Comparison of ENCODE assay signal across 9 cellular contexts in genomic region chr14:58239259-58240210, GRCh38. TPM values are rescaled to one million over a fixed set of nuclear protein-coding genes. Genes with fewer than 3 reads are reported as not detected.
DNase-seq lines count a peak whose midpoint lies in the region; ATAC-seq and TF ChIP-seq lines count a peak whose summit lies in the region.
"Had no signal": no experiment of that assay in that cellular context is flagged by ENCODE, and none has a peak within 500 bp of the region (broad histone marks: within the 10 kb centered on the region; RNA-seq: fewer than 3 reads in every experiment).

No MANE protein-coding gene starts in this region.

- no peak for TF ChIP-seq EP300 in esophagus muscularis mucosa (IDR thresholded peaks at IDR 0.05)

- H3F3A ChIP-seq in OCI-LY1 (ENCODE audit: insufficient read depth, low read length) = peaks cover 15% of the 10 kb centered on the region

- DNase-seq in Calu3 (peak; percentile 74), HL-60 (ENCODE audit: low read depth in 1 of 2, low spot score in 1 of 2) (peak in 1 of 2 experiments; percentile 63), activated T-cell treated with anti-CD3 and anti-CD28 coated beads for 48 hours (ENCODE audit: low read depth) (peak; percentile 71), esophagus muscularis mucosa (ENCODE audit: extremely low spot score) (peak; percentile 96)
- DNase-seq in stimulated activated CD8-positive, alpha-beta memory T cell treated with anti-CD3 and anti-CD28 coated beads, Interleukin-7, amount 100 ng/mL, for 1 hour (ENCODE audit: low read depth in 2 of 2) = peak; percentile 72 to 79

- peak overlapping the region; percentile 77 for H2AFZ ChIP-seq in OCI-LY1 (ENCODE audit: low read length)

- 3% methylated on average over 23 of the region's 23 CpGs for WGBS in esophagus muscularis mucosa

- peak overlapping the region; percentile 74 for H3K9ac ChIP-seq in OCI-LY1 (ENCODE audit: low read length)

- ATAC-seq in HG02973 (IDR thresholded peaks at IDR 0.05; ENCODE audit: unreplicated experiment) = no peak

- H3K4me2 ChIP-seq in OCI-LY1 (ENCODE audit: low read length) = peak overlapping the region; percentile 88

- H3K27me3 ChIP-seq in HL-60 (ENCODE audit: insufficient read depth, poor library complexity, severe bottlenecking) (no peaks in the 10 kb centered on the region), OCI-LY1 (ENCODE audit: insufficient read depth, low read length) (no peaks in the 10 kb centered on the region), esophagus muscularis mucosa (no peaks in the 10 kb centered on the region), muscle layer of duodenum (ENCODE audit: low read depth, low read length) (no peaks in the 10 kb centered on the region)

- peak overlapping the region; percentile 52 for H3K4me3 ChIP-seq in HL-60 (replicated peaks; ENCODE audit: insufficient read depth, low read length)
- peak overlapping the region; percentile 77 for H3K4me3 ChIP-seq in OCI-LY1 (ENCODE audit: low read depth, low read length, poor library complexity, severe bottlenecking)
- H3K4me3 ChIP-seq in esophagus muscularis mucosa = peak overlapping the region; percentile 54 to 69 (median 62)
- peak overlapping the region; percentile 77 to 93 for H3K4me3 ChIP-seq in muscle layer of duodenum (ENCODE audit: low read depth in 1 of 2, low read length in 2 of 2)

- TF ChIP-seq CTCF in Calu3 (IDR thresholded peaks at IDR 0.05; ENCODE audit: unreplicated experiment) = no peak
- no peak for TF ChIP-seq CTCF in HL-60 (IDR thresholded peaks at IDR 0.05; ENCODE audit: insufficient read depth, low read length)
- TF ChIP-seq CTCF in OCI-LY1 (IDR thresholded peaks at IDR 0.05; ENCODE audit: low read length) = no peak
- no peak for TF ChIP-seq CTCF in esophagus muscularis mucosa (IDR thresholded peaks at IDR 0.05)

- H3K36me3 Mint-ChIP-seq in Calu3 (ENCODE audit: insufficient read depth, unreplicated experiment) = peaks cover 13% of the 10 kb centered on the region
- H3K36me3 Mint-ChIP-seq: activated naive CD4-positive, alpha-beta T cell treated with anti-CD3 and anti-CD28 coated beads, Interleukin-2, amount 50 U/mL, for 24 hours had no signal

- no peaks in the 10 kb centered on the region for H3K9me3 Mint-ChIP-seq in Calu3 (ENCODE audit: low read depth, unreplicated experiment)
- H3K9me3 Mint-ChIP-seq: activated naive CD4-positive, alpha-beta T cell treated with anti-CD3 and anti-CD28 coated beads, Interleukin-2, amount 50 U/mL, for 24 hours had no signal

- BruUV-seq in Calu3 (replicated peaks; lab: Mats Ljungman, UMichigan) = no TSS peak

- peaks cover 12% of the 10 kb centered on the region for H3K4me1 Mint-ChIP-seq in Calu3 (ENCODE audit: low read depth, unreplicated experiment)

- H3K9me3 ChIP-seq in OCI-LY1 (ENCODE audit: low read length) (no peaks in the 10 kb centered on the region), esophagus muscularis mucosa (no peaks in the 10 kb centered on the region), muscle layer of duodenum (ENCODE audit: control insufficient read depth in 1 of 2, low read length in 2 of 2) (no peaks in the 10 kb centered on the region)

- no peaks in the 10 kb centered on the region for H3K79me2 ChIP-seq in OCI-LY1 (ENCODE audit: insufficient read depth, low read length)

- H3K27ac Mint-ChIP-seq in Calu3 (ENCODE audit: unreplicated experiment) = no peak overlapping the region
- H3K27ac Mint-ChIP-seq: activated naive CD4-positive, alpha-beta T cell treated with anti-CD3 and anti-CD28 coated beads, Interleukin-2, amount 50 U/mL, for 24 hours had no signal

- intact Hi-C loops in Calu3 (cut with micrococcal nuclease; ENCODE audit: unreplicated experiment) = loop anchor here (5.0 to 10.0 kb wide), 3 partner anchors 43 to 135 kb away; partner anchors contain the start of gene ARID4A
- intact Hi-C loops in esophagus muscularis mucosa (cut with DNase I) = loop anchor here (5.0 to 10.0 kb wide), 3 partner anchors 37 to 185 kb away; partner anchors contain the start of genes ACTR10, ARID4A, KIAA0586 and TIMM9

- CTCF ChIA-PET in Calu3 (lab: Charles Lee) = interaction anchor here (0.6 kb wide), 1 partner anchor 53 kb away, joined by 3 read pairs; no protein-coding TSS in a partner anchor

- H3K4me1 ChIP-seq in OCI-LY1 (ENCODE audit: insufficient read depth, low read length, severe bottlenecking) (peaks cover 39% of the 10 kb centered on the region), esophagus muscularis mucosa (peaks cover 0 to 18% (median 14%) of the 10 kb centered on the region in 4 donors), muscle layer of duodenum (ENCODE audit: control insufficient read depth in 1 of 2, insufficient read depth in 2 of 2, low read length in 2 of 2) (peaks cover 0 to 4% of the 10 kb centered on the region in 2 donors)

- H3K9me2 ChIP-seq in OCI-LY1 (ENCODE audit: low read depth, low read length) = no peaks in the 10 kb centered on the region

- H3K36me3 ChIP-seq in OCI-LY1 (ENCODE audit: insufficient read depth, low read length) = no peaks in the 10 kb centered on the region
- peaks cover 0 to under 1% (median 0%) of the 10 kb centered on the region in 4 donors for H3K36me3 ChIP-seq in esophagus muscularis mucosa
- H3K36me3 ChIP-seq in muscle layer of duodenum (ENCODE audit: control insufficient read depth in 1 of 2, insufficient read depth in 2 of 2, low read length in 2 of 2) = peaks cover 0 to 7% of the 10 kb centered on the region in 2 donors

- H3K4me3 Mint-ChIP-seq in Calu3 (ENCODE audit: low read depth, unreplicated experiment) = no peak overlapping the region
- H3K4me3 Mint-ChIP-seq: activated naive CD4-positive, alpha-beta T cell treated with anti-CD3 and anti-CD28 coated beads, Interleukin-2, amount 50 U/mL, for 24 hours had no signal

- TF ChIP-seq POLR2A in esophagus muscularis mucosa (IDR thresholded peaks at IDR 0.05; ENCODE audit: low read depth) = no peak

- peak overlapping the region; percentile 58 for H3K27ac ChIP-seq in HL-60 (replicated peaks)
- H3K27ac ChIP-seq in OCI-LY1 (ENCODE audit: low read depth, low read length, poor library complexity, severe bottlenecking) = peak overlapping the region; percentile 13
- peak overlapping the region; percentile 78 to 83 (median 80) for H3K27ac ChIP-seq in esophagus muscularis mucosa (replicated peaks in 1 of 4)
- peak overlapping the region; percentile 95 for H3K27ac ChIP-seq in muscle layer of duodenum (ENCODE audit: low read length)

- H4K20me1 ChIP-seq in OCI-LY1 (ENCODE audit: insufficient read depth, low read length) = no peaks in the 10 kb centered on the region

- H3K27me3 Mint-ChIP-seq in Calu3 (ENCODE audit: unreplicated experiment) = no peaks in the 10 kb centered on the region
- H3K27me3 Mint-ChIP-seq: activated naive CD4-positive, alpha-beta T cell treated with anti-CD3 and anti-CD28 coated beads, Interleukin-2, amount 50 U/mL, for 24 hours had no signal

RNA-seq across cellular contexts. Expression of gene PSMA3, which starts 5.1 kb away (rescaled TPM):
- total RNA-seq in Calu3 (2022) = 222 and 260 TPM in 2 replicates
- total RNA-seq in esophagus muscularis mucosa = 10 to 100 TPM; 69.8 to 98.0 (median 84.8) TPM

RNA-seq across cellular contexts. Expression of gene ACTR10, which starts 39.6 kb away (rescaled TPM):
- total RNA-seq in Calu3 (2022) = 39.4 and 42.3 TPM in 2 replicates
- 10 to 100 TPM; 47.9 to 75.7 (median 60.5) TPM for total RNA-seq in esophagus muscularis mucosa

RNA-seq across cellular contexts. Expression of gene ARID4A, which starts 58.8 kb away (rescaled TPM):
- total RNA-seq in Calu3 (2022) (24.9 and 26.7 TPM in 2 replicates), esophagus muscularis mucosa (10 to 100 TPM; 15.9 to 22.0 (median 17.7) TPM)

Comparison
In these comparisons a context has a peak if more than half of its experiments do, and no peak if none do; other contexts are left out.
1. H3K27ac ChIP-seq: peak in every context shown above with its lines; median percentile 95 in muscle layer of duodenum; 80 in esophagus muscularis mucosa; 58 in HL-60; 13 in OCI-LY1.